1 cellular context compared by ENCODE assay signal in genomic region chr4:157994863-157995262, GRCh38.
TF ChIP-seq lines count a peak whose summit lies in the region.

No MANE protein-coding gene starts in this region.

TF ChIP-seq in HepG2, 621 proteins besides CTCF, POLR2A, EP300 and RAD21 (continued from another document and continues in another):
- TF ChIP-seq BRF2 (CRISPR knock-in tag; IDR thresholded peaks at IDR 0.05): peak; percentile 72
- TF ChIP-seq SRSF9 (IDR thresholded peaks at IDR 0.05; ENCODE audit: borderline replicate concordance, insufficient read depth, low read depth, low read length, poor library complexity, severe bottlenecking): no peak
- no peak for TF ChIP-seq ZNF20 (CRISPR knock-in tag; IDR thresholded peaks at IDR 0.05)
- peak; percentile 98 for TF ChIP-seq TCF7L2 (IDR thresholded peaks at IDR 0.05; ENCODE audit: low read depth, low read length)
- TF ChIP-seq LCORL (IDR thresholded peaks at IDR 0.05): no peak
- TF ChIP-seq LCORL (CRISPR knock-in tag; IDR thresholded peaks at IDR 0.05): no peak
- TF ChIP-seq, protein P1, sequence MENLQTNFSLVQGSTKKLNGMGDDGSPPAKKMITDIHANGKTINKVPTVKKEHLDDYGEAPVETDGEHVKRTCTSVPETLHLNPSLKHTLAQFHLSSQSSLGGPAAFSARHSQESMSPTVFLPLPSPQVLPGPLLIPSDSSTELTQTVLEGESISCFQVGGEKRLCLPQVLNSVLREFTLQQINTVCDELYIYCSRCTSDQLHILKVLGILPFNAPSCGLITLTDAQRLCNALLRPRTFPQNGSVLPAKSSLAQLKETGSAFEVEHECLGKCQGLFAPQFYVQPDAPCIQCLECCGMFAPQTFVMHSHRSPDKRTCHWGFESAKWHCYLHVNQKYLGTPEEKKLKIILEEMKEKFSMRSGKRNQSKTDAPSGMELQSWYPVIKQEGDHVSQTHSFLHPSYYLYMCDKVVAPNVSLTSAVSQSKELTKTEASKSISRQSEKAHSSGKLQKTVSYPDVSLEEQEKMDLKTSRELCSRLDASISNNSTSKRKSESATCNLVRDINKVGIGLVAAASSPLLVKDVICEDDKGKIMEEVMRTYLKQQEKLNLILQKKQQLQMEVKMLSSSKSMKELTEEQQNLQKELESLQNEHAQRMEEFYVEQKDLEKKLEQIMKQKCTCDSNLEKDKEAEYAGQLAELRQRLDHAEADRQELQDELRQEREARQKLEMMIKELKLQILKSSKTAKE (CRISPR knock-in tag; IDR thresholded peaks at IDR 0.05; ENCODE audit: borderline replicate concordance): peak; percentile 83
- TF ChIP-seq YEATS4 (CRISPR knock-in tag; IDR thresholded peaks at IDR 0.05; ENCODE audit: borderline replicate concordance): peak; percentile 41; the same call in 1 of the 2 replicates
- TF ChIP-seq ZSCAN25 (CRISPR knock-in tag; IDR thresholded peaks at IDR 0.05): no peak
- TF ChIP-seq MTA3 (CRISPR knock-in tag; IDR thresholded peaks at IDR 0.05): no peak
- TF ChIP-seq, protein P2, sequence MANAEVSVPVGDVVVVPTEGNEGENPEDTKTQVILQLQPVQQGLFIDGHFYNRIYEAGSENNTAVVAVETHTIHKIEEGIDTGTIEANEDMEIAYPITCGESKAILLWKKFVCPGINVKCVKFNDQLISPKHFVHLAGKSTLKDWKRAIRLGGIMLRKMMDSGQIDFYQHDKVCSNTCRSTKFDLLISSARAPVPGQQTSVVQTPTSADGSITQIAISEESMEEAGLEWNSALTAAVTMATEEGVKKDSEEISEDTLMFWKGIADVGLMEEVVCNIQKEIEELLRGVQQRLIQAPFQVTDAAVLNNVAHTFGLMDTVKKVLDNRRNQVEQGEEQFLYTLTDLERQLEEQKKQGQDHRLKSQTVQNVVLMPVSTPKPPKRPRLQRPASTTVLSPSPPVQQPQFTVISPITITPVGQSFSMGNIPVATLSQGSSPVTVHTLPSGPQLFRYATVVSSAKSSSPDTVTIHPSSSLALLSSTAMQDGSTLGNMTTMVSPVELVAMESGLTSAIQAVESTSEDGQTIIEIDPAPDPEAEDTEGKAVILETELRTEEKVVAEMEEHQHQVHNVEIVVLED (CRISPR knock-in tag; IDR thresholded peaks at IDR 0.05; ENCODE audit: borderline replicate concordance): no peak
- TF ChIP-seq, protein P3, sequence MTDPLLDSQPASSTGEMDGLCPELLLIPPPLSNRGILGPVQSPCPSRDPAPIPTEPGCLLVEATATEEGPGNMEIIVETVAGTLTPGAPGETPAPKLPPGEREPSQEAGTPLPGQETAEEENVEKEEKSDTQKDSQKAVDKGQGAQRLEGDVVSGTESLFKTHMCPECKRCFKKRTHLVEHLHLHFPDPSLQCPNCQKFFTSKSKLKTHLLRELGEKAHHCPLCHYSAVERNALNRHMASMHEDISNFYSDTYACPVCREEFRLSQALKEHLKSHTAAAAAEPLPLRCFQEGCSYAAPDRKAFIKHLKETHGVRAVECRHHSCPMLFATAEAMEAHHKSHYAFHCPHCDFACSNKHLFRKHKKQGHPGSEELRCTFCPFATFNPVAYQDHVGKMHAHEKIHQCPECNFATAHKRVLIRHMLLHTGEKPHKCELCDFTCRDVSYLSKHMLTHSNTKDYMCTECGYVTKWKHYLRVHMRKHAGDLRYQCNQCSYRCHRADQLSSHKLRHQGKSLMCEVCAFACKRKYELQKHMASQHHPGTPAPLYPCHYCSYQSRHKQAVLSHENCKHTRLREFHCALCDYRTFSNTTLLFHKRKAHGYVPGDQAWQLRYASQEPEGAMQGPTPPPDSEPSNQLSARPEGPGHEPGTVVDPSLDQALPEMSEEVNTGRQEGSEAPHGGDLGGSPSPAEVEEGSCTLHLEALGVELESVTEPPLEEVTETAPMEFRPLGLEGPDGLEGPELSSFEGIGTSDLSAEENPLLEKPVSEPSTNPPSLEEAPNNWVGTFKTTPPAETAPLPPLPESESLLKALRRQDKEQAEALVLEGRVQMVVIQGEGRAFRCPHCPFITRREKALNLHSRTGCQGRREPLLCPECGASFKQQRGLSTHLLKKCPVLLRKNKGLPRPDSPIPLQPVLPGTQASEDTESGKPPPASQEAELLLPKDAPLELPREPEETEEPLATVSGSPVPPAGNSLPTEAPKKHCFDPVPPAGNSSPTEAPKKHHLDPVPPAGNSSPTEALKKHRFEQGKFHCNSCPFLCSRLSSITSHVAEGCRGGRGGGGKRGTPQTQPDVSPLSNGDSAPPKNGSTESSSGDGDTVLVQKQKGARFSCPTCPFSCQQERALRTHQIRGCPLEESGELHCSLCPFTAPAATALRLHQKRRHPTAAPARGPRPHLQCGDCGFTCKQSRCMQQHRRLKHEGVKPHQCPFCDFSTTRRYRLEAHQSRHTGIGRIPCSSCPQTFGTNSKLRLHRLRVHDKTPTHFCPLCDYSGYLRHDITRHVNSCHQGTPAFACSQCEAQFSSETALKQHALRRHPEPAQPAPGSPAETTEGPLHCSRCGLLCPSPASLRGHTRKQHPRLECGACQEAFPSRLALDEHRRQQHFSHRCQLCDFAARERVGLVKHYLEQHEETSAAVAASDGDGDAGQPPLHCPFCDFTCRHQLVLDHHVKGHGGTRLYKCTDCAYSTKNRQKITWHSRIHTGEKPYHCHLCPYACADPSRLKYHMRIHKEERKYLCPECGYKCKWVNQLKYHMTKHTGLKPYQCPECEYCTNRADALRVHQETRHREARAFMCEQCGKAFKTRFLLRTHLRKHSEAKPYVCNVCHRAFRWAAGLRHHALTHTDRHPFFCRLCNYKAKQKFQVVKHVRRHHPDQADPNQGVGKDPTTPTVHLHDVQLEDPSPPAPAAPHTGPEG (CRISPR knock-in tag; IDR thresholded peaks at IDR 0.05): no peak
- TF ChIP-seq SP140L (CRISPR knock-in tag; IDR thresholded peaks at IDR 0.05; ENCODE audit: borderline replicate concordance): peak; percentile 88; the same call in 1 of the 2 replicates
- TF ChIP-seq ZC3H4 (CRISPR knock-in tag; IDR thresholded peaks at IDR 0.05; ENCODE audit: borderline replicate concordance): no peak
- no peak for TF ChIP-seq NRL (CRISPR knock-in tag; IDR thresholded peaks at IDR 0.05; ENCODE audit: borderline replicate concordance)
- TF ChIP-seq BCLAF1 (IDR thresholded peaks at IDR 0.05): no peak
- peak; percentile 76; the same call in 1 of the 2 replicates for TF ChIP-seq ZNF878 (CRISPR knock-in tag; IDR thresholded peaks at IDR 0.05)
- no peak for TF ChIP-seq ZBTB38 (CRISPR knock-in tag; IDR thresholded peaks at IDR 0.05)
- no peak for TF ChIP-seq RBM39 (IDR thresholded peaks at IDR 0.05; ENCODE audit: low read depth, low read length, poor library complexity, severe bottlenecking)
- TF ChIP-seq ZNF317 (CRISPR knock-in tag; IDR thresholded peaks at IDR 0.05): no peak
- TF ChIP-seq HOXA3 (CRISPR knock-in tag; IDR thresholded peaks at IDR 0.05): peak; percentile 75; the same call in 1 of the 2 replicates
- TF ChIP-seq ZNF850 (CRISPR knock-in tag; conservative IDR thresholded peaks at IDR 0.05): no peak
- no peak for TF ChIP-seq JDP2 (CRISPR knock-in tag; IDR thresholded peaks at IDR 0.05; ENCODE audit: borderline replicate concordance)
- peak; percentile 84 for TF ChIP-seq THAP11 (CRISPR knock-in tag; IDR thresholded peaks at IDR 0.05)
- TF ChIP-seq FLYWCH1 (CRISPR knock-in tag; IDR thresholded peaks at IDR 0.05): no peak
- TF ChIP-seq ZKSCAN1 (IDR thresholded peaks at IDR 0.05; ENCODE audit: low read length): no peak
- TF ChIP-seq ZNF124 (CRISPR knock-in tag; IDR thresholded peaks at IDR 0.05): peak; percentile 87
- TF ChIP-seq, protein P4, sequence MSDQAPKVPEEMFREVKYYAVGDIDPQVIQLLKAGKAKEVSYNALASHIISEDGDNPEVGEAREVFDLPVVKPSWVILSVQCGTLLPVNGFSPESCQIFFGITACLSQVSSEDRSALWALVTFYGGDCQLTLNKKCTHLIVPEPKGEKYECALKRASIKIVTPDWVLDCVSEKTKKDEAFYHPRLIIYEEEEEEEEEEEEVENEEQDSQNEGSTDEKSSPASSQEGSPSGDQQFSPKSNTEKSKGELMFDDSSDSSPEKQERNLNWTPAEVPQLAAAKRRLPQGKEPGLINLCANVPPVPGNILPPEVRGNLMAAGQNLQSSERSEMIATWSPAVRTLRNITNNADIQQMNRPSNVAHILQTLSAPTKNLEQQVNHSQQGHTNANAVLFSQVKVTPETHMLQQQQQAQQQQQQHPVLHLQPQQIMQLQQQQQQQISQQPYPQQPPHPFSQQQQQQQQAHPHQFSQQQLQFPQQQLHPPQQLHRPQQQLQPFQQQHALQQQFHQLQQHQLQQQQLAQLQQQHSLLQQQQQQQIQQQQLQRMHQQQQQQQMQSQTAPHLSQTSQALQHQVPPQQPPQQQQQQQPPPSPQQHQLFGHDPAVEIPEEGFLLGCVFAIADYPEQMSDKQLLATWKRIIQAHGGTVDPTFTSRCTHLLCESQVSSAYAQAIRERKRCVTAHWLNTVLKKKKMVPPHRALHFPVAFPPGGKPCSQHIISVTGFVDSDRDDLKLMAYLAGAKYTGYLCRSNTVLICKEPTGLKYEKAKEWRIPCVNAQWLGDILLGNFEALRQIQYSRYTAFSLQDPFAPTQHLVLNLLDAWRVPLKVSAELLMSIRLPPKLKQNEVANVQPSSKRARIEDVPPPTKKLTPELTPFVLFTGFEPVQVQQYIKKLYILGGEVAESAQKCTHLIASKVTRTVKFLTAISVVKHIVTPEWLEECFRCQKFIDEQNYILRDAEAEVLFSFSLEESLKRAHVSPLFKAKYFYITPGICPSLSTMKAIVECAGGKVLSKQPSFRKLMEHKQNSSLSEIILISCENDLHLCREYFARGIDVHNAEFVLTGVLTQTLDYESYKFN (CRISPR knock-in tag; conservative IDR thresholded peaks at IDR 0.05): peak; percentile 95
- TF ChIP-seq SOX5 (CRISPR knock-in tag; IDR thresholded peaks at IDR 0.05; ENCODE audit: borderline replicate concordance): peak; percentile 100
- TF ChIP-seq, protein P5, sequence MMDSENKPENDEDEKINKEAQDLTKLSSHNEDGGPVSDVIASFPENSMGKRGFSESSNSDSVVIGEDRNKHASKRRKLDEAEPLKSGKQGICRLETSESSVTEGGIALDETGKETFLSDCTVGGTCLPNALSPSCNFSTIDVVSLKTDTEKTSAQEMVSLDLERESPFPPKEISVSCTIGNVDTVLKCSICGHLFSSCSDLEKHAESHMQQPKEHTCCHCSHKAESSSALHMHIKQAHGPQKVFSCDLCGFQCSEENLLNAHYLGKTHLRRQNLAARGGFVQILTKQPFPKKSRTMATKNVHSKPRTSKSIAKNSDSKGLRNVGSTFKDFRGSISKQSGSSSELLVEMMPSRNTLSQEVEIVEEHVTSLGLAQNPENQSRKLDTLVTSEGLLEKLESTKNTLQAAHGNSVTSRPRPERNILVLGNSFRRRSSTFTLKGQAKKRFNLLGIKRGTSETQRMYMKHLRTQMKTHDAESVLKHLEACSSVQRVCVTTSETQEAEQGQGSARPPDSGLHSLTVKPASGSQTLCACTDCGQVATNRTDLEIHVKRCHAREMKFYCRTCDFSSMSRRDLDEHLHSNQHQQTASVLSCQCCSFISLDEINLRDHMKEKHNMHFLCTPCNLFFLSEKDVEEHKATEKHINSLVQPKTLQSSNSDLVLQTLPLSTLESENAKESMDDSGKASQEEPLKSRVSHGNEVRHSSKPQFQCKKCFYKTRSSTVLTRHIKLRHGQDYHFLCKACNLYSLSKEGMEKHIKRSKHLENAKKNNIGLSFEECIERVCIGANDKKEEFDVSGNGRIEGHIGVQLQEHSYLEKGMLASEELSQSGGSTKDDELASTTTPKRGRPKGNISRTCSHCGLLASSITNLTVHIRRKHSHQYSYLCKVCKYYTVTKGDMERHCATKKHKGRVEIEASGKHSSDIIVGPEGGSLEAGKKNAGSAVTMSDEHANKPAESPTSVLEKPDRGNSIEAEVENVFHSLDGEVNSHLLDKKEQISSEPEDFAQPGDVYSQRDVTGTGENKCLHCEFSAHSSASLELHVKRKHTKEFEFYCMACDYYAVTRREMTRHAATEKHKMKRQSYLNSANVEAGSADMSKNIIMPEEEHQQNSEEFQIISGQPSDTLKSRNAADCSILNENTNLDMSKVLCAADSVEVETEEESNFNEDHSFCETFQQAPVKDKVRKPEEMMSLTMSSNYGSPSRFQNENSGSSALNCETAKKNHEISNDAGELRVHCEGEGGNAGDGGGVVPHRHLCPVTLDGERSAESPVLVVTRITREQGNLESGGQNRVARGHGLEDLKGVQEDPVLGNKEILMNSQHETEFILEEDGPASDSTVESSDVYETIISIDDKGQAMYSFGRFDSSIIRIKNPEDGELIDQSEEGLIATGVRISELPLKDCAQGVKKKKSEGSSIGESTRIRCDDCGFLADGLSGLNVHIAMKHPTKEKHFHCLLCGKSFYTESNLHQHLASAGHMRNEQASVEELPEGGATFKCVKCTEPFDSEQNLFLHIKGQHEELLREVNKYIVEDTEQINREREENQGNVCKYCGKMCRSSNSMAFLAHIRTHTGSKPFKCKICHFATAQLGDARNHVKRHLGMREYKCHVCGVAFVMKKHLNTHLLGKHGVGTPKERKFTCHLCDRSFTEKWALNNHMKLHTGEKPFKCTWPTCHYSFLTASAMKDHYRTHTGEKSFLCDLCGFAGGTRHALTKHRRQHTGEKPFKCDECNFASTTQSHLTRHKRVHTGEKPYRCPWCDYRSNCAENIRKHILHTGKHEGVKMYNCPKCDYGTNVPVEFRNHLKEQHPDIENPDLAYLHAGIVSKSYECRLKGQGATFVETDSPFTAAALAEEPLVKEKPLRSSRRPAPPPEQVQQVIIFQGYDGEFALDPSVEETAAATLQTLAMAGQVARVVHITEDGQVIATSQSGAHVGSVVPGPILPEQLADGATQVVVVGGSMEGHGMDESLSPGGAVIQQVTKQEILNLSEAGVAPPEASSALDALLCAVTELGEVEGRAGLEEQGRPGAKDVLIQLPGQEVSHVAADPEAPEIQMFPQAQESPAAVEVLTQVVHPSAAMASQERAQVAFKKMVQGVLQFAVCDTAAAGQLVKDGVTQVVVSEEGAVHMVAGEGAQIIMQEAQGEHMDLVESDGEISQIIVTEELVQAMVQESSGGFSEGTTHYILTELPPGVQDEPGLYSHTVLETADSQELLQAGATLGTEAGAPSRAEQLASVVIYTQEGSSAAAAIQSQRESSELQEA (CRISPR knock-in tag; IDR thresholded peaks at IDR 0.05; ENCODE audit: not compliant biosample characterization): no peak
- no peak for TF ChIP-seq ZKSCAN5 (CRISPR knock-in tag; IDR thresholded peaks at IDR 0.05)
